Comparison of ENCODE assay signal across 12 cellular contexts in the genomic region with DNA sequence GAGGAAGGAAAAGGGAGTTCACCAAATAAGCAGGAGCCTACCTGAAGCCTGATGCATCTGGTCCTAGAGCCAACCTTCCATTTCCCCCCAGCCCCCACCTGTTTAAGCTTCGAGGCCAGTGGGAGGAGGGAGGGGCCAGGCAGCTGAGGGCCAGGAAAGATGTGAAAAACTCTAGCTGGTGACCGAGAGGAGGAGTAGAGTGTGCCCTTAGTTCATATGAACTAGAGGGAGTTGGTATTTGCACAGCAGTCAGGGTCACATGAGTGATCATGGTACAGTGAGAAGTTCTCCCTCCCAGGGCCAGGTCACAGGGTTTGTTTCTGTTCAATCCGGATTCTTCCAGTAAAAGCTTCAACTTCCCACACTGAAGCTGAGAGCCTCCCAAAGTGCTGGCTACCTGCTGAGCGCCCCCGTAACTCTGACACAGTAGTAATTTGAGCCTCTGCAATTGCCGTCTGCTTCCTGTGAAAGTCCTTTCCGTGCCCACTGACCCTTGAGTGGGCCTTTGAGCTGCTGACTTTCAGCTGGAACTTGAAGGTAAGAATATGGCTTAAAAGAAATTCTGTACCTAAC. TPM values are rescaled to one million over a fixed set of nuclear protein-coding genes. Genes with fewer than 3 reads are reported as not detected.
DNase-seq lines count a peak whose midpoint lies in the region; ATAC-seq and TF ChIP-seq lines count a peak whose summit lies in the region.
"Had no signal": no experiment of that assay in that cellular context is flagged by ENCODE, and none has a peak within 500 bp of the region (broad histone marks: within the 10 kb centered on the region; RNA-seq: fewer than 3 reads in every experiment).

A gene (plus strand): TSS at position 362 of the 573 bp plus-strand sequence. CDS start 4,773 bp downstream, outside the sequence.

- H3K4me1 ChIP-seq in endodermal cell (ENCODE audit: control insufficient read depth, insufficient read depth, low read length) (no peaks in the 10 kb centered on the region), neural progenitor cell (peaks cover 16% of the 10 kb centered on the region)
- H3K4me1 ChIP-seq: SJSA1 had no signal

- TF ChIP-seq CTCF in endodermal cell (conservative IDR thresholded peaks at IDR 0.05): no peak
- no peak for TF ChIP-seq CTCF in neural progenitor cell (IDR thresholded peaks at IDR 0.05)

- WGBS in endodermal cell (ENCODE audit: insufficient coverage in 1 of 2, insufficient read length in 1 of 2), 2 experiments: 19 to 26% methylated on average over 3 to 7 of the region's 7 CpGs

- peak within 1 kb of the TSS; percentile 52 for H2AFZ ChIP-seq in neural progenitor cell (replicated peaks)

- no peaks in the 10 kb centered on the region for H3K36me3 Mint-ChIP-seq in endodermal cell (ENCODE audit: low read depth)
- H3K36me3 Mint-ChIP-seq in neural progenitor cell: no peaks in the 10 kb centered on the region

- H3K9me3 ChIP-seq in endodermal cell (ENCODE audit: control insufficient read depth, low read length) (no peaks in the 10 kb centered on the region), neural progenitor cell (ENCODE audit: low read depth) (no peaks in the 10 kb centered on the region)
- H3K9me3 ChIP-seq: neutrophil, SJSA1 had no signal

- H3K4me1 Mint-ChIP-seq in endodermal cell (peaks cover 15% of the 10 kb centered on the region), neural progenitor cell (peaks cover 19% of the 10 kb centered on the region)

- H3K4me3 Mint-ChIP-seq in endodermal cell (peak within 1 kb of the TSS; percentile 31), neural progenitor cell (peak within 1 kb of the TSS; percentile 33)
- H3K4me3 Mint-ChIP-seq: activated T-helper 1 cell treated with anti-CD3 and anti-CD28 coated beads, Interleukin-12 subunit alpha, Interleukin-12 subunit beta, Interleukin-2, Interleukin-4 antibody, amounts not matched to agents 30 ng/mL and 10 ng/mL and 1 ng/mL, durations not matched to agents 14 hours and 24 hours and 36 hours had no signal

- no peak within 1 kb of the TSS for H3K4me3 ChIP-seq in endodermal cell (ENCODE audit: low read length)
- peak within 1 kb of the TSS; percentile 21 for H3K4me3 ChIP-seq in neural progenitor cell
- H3K4me3 ChIP-seq: SJSA1 had no signal

- H3K9me3 Mint-ChIP-seq in endodermal cell (peaks cover 2% of the 10 kb centered on the region), neural progenitor cell (peaks cover 5% of the 10 kb centered on the region)

- DNase-seq in ELF-1 (ENCODE audit: low read depth, low spot score): peak; percentile 72
- DNase-seq in NCI-H2196 (lab: John Stamatoyannopoulos, UW; ENCODE audit: unreplicated experiment): peak; percentile 63
- peak; percentile 79 for DNase-seq in endodermal cell
- peak; percentile 71 for DNase-seq in neural progenitor cell (ENCODE audit: low spot score)
- DNase-seq in DMS114 treated with DMSO at 0.1 percent for 48 hours (lab: John Stamatoyannopoulos, UW; ENCODE audit: unreplicated experiment): no peak
- no peak for DNase-seq in activated CD4-positive, alpha-beta T cell treated with anti-CD3 and anti-CD28 coated beads for 1 hour

- ATAC-seq in SK-N-SH treated with all-trans-retinoic acid at 6 μM for 48 hours: no peak
- ATAC-seq in GM21526 (IDR thresholded peaks at IDR 0.05; ENCODE audit: low FRiP score, unreplicated experiment): no peak

- H3K27me3 ChIP-seq in endodermal cell (ENCODE audit: control insufficient read depth, insufficient read depth, low read length, poor library complexity, severe bottlenecking): no peaks in the 10 kb centered on the region
- H3K27me3 ChIP-seq in neural progenitor cell: no peaks in the 10 kb centered on the region
- H3K27me3 ChIP-seq: neutrophil, SJSA1 had no signal

- H3K27me3 Mint-ChIP-seq in endodermal cell (ENCODE audit: insufficient read depth) (no peaks in the 10 kb centered on the region), neural progenitor cell (ENCODE audit: insufficient read depth, low read depth) (peaks cover 3% of the 10 kb centered on the region)

- H3F3A ChIP-seq in neural progenitor cell (ENCODE audit: low read depth): no peaks in the 10 kb centered on the region

- no peaks in the 10 kb centered on the region for H4K20me1 ChIP-seq in neural progenitor cell (ENCODE audit: low read depth)

- no peaks in the 10 kb centered on the region for H3K79me2 ChIP-seq in neural progenitor cell (ENCODE audit: low read depth)

- H3K4me2 ChIP-seq in neural progenitor cell: peak within 1 kb of the TSS; percentile 59

- H3K27ac ChIP-seq in endodermal cell (ENCODE audit: low read depth, low read length) (no peak within 1 kb of the TSS), neural progenitor cell (no peak within 1 kb of the TSS)
- H3K27ac ChIP-seq: epithelial cell of prostate, neutrophil, SJSA1 had no signal

- peak within 1 kb of the TSS; percentile 60 for H3K27ac Mint-ChIP-seq in endodermal cell
- H3K27ac Mint-ChIP-seq in neural progenitor cell: peak within 1 kb of the TSS; percentile 64
- H3K27ac Mint-ChIP-seq: activated T-helper 1 cell treated with anti-CD3 and anti-CD28 coated beads, Interleukin-12 subunit alpha, Interleukin-12 subunit beta, Interleukin-2, Interleukin-4 antibody, amounts not matched to agents 30 ng/mL and 10 ng/mL and 1 ng/mL, durations not matched to agents 14 hours and 24 hours and 36 hours had no signal

- H3K36me3 ChIP-seq in endodermal cell (ENCODE audit: control insufficient read depth, insufficient read depth, low read length) (no peaks in the 10 kb centered on the region), neural progenitor cell (no peaks in the 10 kb centered on the region)
- H3K36me3 ChIP-seq: neutrophil, SJSA1 had no signal

- no peak within 1 kb of the TSS for H3K9ac ChIP-seq in endodermal cell (ENCODE audit: extremely low read depth, low read length, poor library complexity, severe bottlenecking)
- no peak within 1 kb of the TSS for H3K9ac ChIP-seq in neural progenitor cell

TF ChIP-seq in SK-N-SH treated with all-trans-retinoic acid at 6 μM for 48 hours, 23 proteins besides CTCF, POLR2A, EP300 and RAD21 (continues in another document):
- TF ChIP-seq, protein P1, sequence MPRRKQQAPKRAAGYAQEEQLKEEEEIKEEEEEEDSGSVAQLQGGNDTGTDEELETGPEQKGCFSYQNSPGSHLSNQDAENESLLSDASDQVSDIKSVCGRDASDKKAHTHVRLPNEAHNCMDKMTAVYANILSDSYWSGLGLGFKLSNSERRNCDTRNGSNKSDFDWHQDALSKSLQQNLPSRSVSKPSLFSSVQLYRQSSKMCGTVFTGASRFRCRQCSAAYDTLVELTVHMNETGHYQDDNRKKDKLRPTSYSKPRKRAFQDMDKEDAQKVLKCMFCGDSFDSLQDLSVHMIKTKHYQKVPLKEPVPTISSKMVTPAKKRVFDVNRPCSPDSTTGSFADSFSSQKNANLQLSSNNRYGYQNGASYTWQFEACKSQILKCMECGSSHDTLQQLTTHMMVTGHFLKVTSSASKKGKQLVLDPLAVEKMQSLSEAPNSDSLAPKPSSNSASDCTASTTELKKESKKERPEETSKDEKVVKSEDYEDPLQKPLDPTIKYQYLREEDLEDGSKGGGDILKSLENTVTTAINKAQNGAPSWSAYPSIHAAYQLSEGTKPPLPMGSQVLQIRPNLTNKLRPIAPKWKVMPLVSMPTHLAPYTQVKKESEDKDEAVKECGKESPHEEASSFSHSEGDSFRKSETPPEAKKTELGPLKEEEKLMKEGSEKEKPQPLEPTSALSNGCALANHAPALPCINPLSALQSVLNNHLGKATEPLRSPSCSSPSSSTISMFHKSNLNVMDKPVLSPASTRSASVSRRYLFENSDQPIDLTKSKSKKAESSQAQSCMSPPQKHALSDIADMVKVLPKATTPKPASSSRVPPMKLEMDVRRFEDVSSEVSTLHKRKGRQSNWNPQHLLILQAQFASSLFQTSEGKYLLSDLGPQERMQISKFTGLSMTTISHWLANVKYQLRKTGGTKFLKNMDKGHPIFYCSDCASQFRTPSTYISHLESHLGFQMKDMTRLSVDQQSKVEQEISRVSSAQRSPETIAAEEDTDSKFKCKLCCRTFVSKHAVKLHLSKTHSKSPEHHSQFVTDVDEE (CRISPR knock-in tag; IDR thresholded peaks at IDR 0.05): no peak
- TF ChIP-seq GLIS3 (CRISPR knock-in tag; IDR thresholded peaks at IDR 0.05): no peak
- TF ChIP-seq, protein P2, sequence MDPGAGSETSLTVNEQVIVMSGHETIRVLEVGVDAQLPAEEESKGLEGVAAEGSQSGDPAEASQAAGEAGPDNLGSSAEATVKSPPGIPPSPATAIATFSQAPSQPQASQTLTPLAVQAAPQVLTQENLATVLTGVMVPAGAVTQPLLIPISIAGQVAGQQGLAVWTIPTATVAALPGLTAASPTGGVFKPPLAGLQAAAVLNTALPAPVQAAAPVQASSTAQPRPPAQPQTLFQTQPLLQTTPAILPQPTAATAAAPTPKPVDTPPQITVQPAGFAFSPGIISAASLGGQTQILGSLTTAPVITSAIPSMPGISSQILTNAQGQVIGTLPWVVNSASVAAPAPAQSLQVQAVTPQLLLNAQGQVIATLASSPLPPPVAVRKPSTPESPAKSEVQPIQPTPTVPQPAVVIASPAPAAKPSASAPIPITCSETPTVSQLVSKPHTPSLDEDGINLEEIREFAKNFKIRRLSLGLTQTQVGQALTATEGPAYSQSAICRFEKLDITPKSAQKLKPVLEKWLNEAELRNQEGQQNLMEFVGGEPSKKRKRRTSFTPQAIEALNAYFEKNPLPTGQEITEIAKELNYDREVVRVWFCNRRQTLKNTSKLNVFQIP (CRISPR knock-in tag; IDR thresholded peaks at IDR 0.05; ENCODE audit: borderline replicate concordance, low read depth): no peak
- no peak for TF ChIP-seq ZFP30 (CRISPR knock-in tag; IDR thresholded peaks at IDR 0.05)
- TF ChIP-seq, protein P3, sequence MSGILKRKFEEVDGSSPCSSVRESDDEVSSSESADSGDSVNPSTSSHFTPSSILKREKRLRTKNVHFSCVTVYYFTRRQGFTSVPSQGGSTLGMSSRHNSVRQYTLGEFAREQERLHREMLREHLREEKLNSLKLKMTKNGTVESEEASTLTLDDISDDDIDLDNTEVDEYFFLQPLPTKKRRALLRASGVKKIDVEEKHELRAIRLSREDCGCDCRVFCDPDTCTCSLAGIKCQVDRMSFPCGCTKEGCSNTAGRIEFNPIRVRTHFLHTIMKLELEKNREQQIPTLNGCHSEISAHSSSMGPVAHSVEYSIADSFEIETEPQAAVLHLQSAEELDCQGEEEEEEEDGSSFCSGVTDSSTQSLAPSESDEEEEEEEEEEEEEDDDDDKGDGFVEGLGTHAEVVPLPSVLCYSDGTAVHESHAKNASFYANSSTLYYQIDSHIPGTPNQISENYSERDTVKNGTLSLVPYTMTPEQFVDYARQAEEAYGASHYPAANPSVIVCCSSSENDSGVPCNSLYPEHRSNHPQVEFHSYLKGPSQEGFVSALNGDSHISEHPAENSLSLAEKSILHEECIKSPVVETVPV (CRISPR knock-in tag; IDR thresholded peaks at IDR 0.05): no peak
- TF ChIP-seq ZNF8 (CRISPR knock-in tag; IDR thresholded peaks at IDR 0.05): no peak
- TF ChIP-seq BACH2 (CRISPR knock-in tag; IDR thresholded peaks at IDR 0.05; ENCODE audit: borderline replicate concordance): no peak
- no peak for TF ChIP-seq ZC3H10 (CRISPR knock-in tag; IDR thresholded peaks at IDR 0.05)
- TF ChIP-seq ZNF565 (CRISPR knock-in tag; conservative IDR thresholded peaks at IDR 0.05; ENCODE audit: low read depth): no peak
- TF ChIP-seq ESRRG (CRISPR knock-in tag; IDR thresholded peaks at IDR 0.05): no peak

RNA-seq across cellular contexts. Expression of the gene that starts here (rescaled TPM):
- total RNA-seq in endodermal cell: under 1 TPM; 0.62 to 1.00 TPM
- polyA plus RNA-seq in endodermal cell (2013, experiment 1 of 2): 1.0 TPM
- polyA plus RNA-seq in endodermal cell (2013, experiment 2 of 2): 0.95 TPM
- 0.28 and 1.6 TPM in 2 replicates for total RNA-seq in neural progenitor cell (ENCODE audit: low replicate concordance)
- total RNA-seq: activated T-helper 1 cell treated with anti-CD3 and anti-CD28 coated beads, Interleukin-12 subunit alpha, Interleukin-12 subunit beta, Interleukin-2, Interleukin-4 antibody, amounts not matched to agents 30 ng/mL and 10 ng/mL and 1 ng/mL, durations not matched to agents 14 hours and 24 hours and 36 hours; SJSA1 had no signal

Comparison
In these comparisons a context has a peak if more than half of its experiments do, and no peak if none do; other contexts are left out.
1. DNase-seq: peak in ELF-1 (single experiment), NCI-H2196 (single experiment), endodermal cell (single experiment) and neural progenitor cell (single experiment); none in DMS114 treated with DMSO at 0.1 percent for 48 hours (single experiment) and activated CD4-positive, alpha-beta T cell treated with anti-CD3 and anti-CD28 coated beads for 1 hour (single experiment).